ENCODE assay signal across 22 cellular contexts in genomic region chr2:67309281-67309680, GRCh38.
DNase-seq lines count a peak whose midpoint lies in the region; ATAC-seq, FAIRE-seq and TF ChIP-seq lines count a peak whose summit lies in the region.
"Had no signal": no experiment of that assay in that cellular context is flagged by ENCODE, and none has a peak within 500 bp of the region (broad histone marks: within the 10 kb centered on the region; RNA-seq: fewer than 3 reads in every experiment).

No MANE protein-coding gene starts in this region.

- H3K9me2 ChIP-seq in PC-3 (replicated peaks; ENCODE audit: low read length) = no peaks in the 10 kb centered on the region

- H3K27ac ChIP-seq in PC-3 (ENCODE audit: low read length) (peak overlapping the region; percentile 36), pancreas (no peak overlapping the region)
- H3K27ac ChIP-seq: foreskin keratinocyte, Peyer's patch, tibial artery had no signal

- H3K36me3 ChIP-seq in PC-3 (ENCODE audit: low read depth, low read length) = no peaks in the 10 kb centered on the region
- no peaks in the 10 kb centered on the region for H3K36me3 ChIP-seq in pancreas
- H3K36me3 ChIP-seq: Peyer's patch, tibial artery had no signal

- no peak overlapping the region for H3K4me3 ChIP-seq in PC-3 (ENCODE audit: low read length)
- H3K4me3 ChIP-seq in fibroblast of villous mesenchyme (ENCODE audit: low read depth, low read length) = no peak overlapping the region
- H3K4me3 ChIP-seq in pancreas = no peak overlapping the region
- H3K4me3 ChIP-seq: Peyer's patch, tibial artery had no signal

- POLR2A ChIA-PET in PC-3 (lab: Charles Lee; ENCODE audit: unreplicated experiment) = no interaction called here

- TF ChIP-seq CTCF in PC-3 (conservative IDR thresholded peaks at IDR 0.05; ENCODE audit: low read depth, low read length) (no peak), fibroblast of villous mesenchyme (IDR thresholded peaks at IDR 0.05; ENCODE audit: insufficient read depth, low read depth, low read length) (no peak), pancreas (IDR thresholded peaks at IDR 0.05) (no peak)

- intact Hi-C loops in PC-3 (cut with micrococcal nuclease) = no loop called here
- intact Hi-C loops in pancreas (cut with DNase I) = no loop called here

- peaks cover 29% of the 10 kb centered on the region for H3K4me1 ChIP-seq in PC-3 (ENCODE audit: insufficient read depth, low read length)
- H3K4me1 ChIP-seq in pancreas = peaks cover 20 to 27% (median 22%) of the 10 kb centered on the region in 3 donors
- H3K4me1 ChIP-seq: Peyer's patch, tibial artery had no signal

- H3K9me3 ChIP-seq in PC-3 (ENCODE audit: low read length) (no peaks in the 10 kb centered on the region), pancreas (no peaks in the 10 kb centered on the region)
- H3K9me3 ChIP-seq: Peyer's patch, tibial artery had no signal

- no peak overlapping the region for H3K9ac ChIP-seq in PC-3 (ENCODE audit: low read length)

- H3K4me2 ChIP-seq in PC-3 (ENCODE audit: low read length) = no peak overlapping the region

- WGBS in pancreas, 2 donors = 36 to 45% methylated on average over 1 of the region's 1 CpG

- H4K20me1 ChIP-seq in PC-3 (ENCODE audit: low read length) = no peaks in the 10 kb centered on the region

- no peaks in the 10 kb centered on the region for H3F3A ChIP-seq in PC-3 (ENCODE audit: low read length, unreplicated experiment)

- ATAC-seq in PC-3 (peak; percentile 43), pancreas (peak; percentile 95 to 97 (median 96)), HG02885 (IDR thresholded peaks at IDR 0.05; ENCODE audit: poor library complexity, unreplicated experiment) (no peak)
- ATAC-seq: foreskin keratinocyte; left cardiac atrium; right cardiac atrium; stimulated activated naive B cell treated with anti-CD40 and anti-IgM and Interleukin-4, amounts not matched to agents 10 μg/mL and 1 μg/mL and 100 μg/mL, for 72 hours had no signal

- no peak overlapping the region for H2AFZ ChIP-seq in PC-3 (ENCODE audit: low read length)

- H3K79me2 ChIP-seq in PC-3 (ENCODE audit: low read length) = no peaks in the 10 kb centered on the region

- no TSS peak for BruUV-seq in PC-3 (replicated peaks; lab: Mats Ljungman, UMichigan)

- DNase-seq in EL = peak; percentile 29
- DNase-seq in PC-3 = peak; percentile 75
- DNase-seq in fibroblast of villous mesenchyme (ENCODE audit: low read depth) = peak; percentile 47
- DNase-seq in pancreas = peak in 1 of 6 donors; percentile 17
- DNase-seq in effector CD4-positive, alpha-beta T cell = no peak
- no peak for DNase-seq in DMS114 treated with DMSO at 0.1 percent for 48 hours (lab: John Stamatoyannopoulos, UW; ENCODE audit: unreplicated experiment)
- DNase-seq: activated naive CD4-positive, alpha-beta T cell treated with anti-CD3 and anti-CD28 coated beads, Interleukin-2, amount 50 U/mL, for 16 hours; activated T-cell treated with anti-CD3 and anti-CD28 coated beads, Interleukin-2, amount 50 U/mL, for 48 hours; endodermal cell; GOT3; left cardiac atrium; NCI-H1436 treated with DMSO at 0.1 percent for 48 hours; NCI-H2227 treated with DMSO at 0.1 percent for 48 hours; nucleus accumbens; Peyer's patch; right cardiac atrium; stimulated activated naive B cell treated with anti-CD40 and anti-IgM and Interleukin-4, amounts not matched to agents 10 μg/mL and 1 μg/mL and 100 μg/mL, for 72 hours; T-helper 9 cell; tibial artery had no signal

- H3K27me3 ChIP-seq in PC-3 (ENCODE audit: low read length) (no peaks in the 10 kb centered on the region), pancreas (no peaks in the 10 kb centered on the region)
- H3K27me3 ChIP-seq: foreskin keratinocyte, Peyer's patch, tibial artery had no signal

- CTCF ChIA-PET in PC-3 (lab: Charles Lee) = no interaction called here

- FAIRE-seq in pancreas (lab: Jason Lieb, UNC) = no peak
- FAIRE-seq: colon had no signal

Comparison
In these comparisons a context has a peak if more than half of its experiments do, and no peak if none do; other contexts are left out.
1. DNase-seq: peak in EL (single experiment), PC-3 (single experiment) and fibroblast of villous mesenchyme (single experiment); none in effector CD4-positive, alpha-beta T cell (single experiment) and DMS114 treated with DMSO at 0.1 percent for 48 hours (single experiment).